In genomic region chr17:48576479-48577309, GRCh38 we compare ENCODE assay signal across 9 cellular contexts. TPM values are rescaled to one million over a fixed set of nuclear protein-coding genes. Genes with fewer than 3 reads are reported as not detected.
DNase-seq lines count a peak whose midpoint lies in the region; ATAC-seq and TF ChIP-seq lines count a peak whose summit lies in the region.
"Had no signal": no experiment of that assay in that cellular context is flagged by ENCODE, and none has a peak within 500 bp of the region (broad histone marks: within the 10 kb centered on the region; RNA-seq: fewer than 3 reads in every experiment).

No MANE protein-coding gene starts in this region.

- TF ChIP-seq CTCF in CD8-positive, alpha-beta T cell (IDR thresholded peaks at IDR 0.05), result no peak
- TF ChIP-seq CTCF in neural crest cell (conservative IDR thresholded peaks at IDR 0.05), result no peak

- no peaks in the 10 kb centered on the region for H3K36me3 ChIP-seq in CD8-positive, alpha-beta T cell (ENCODE audit: insufficient read depth, low read length)
- peaks cover 19% of the 10 kb centered on the region for H3K36me3 ChIP-seq in MG63

- no peak for DNase-seq in CD8-positive, alpha-beta T cell
- DNase-seq in MG63 (peak; percentile 90), dermis blood vessel endothelial cell (peak; percentile 55), neural crest cell (ENCODE audit: low read depth, low spot score) (no peak), mucosa of gallbladder (ENCODE audit: low spot score) (no peak), LoVo (ENCODE audit: low spot score) (no peak), AG08395 (ENCODE audit: low spot score) (no peak), substantia nigra (lab: John Stamatoyannopoulos, UW) (no peak)
- DNase-seq: NCI-H82 had no signal

- no peak overlapping the region for H3K27ac Mint-ChIP-seq in CD8-positive, alpha-beta T cell
- peak overlapping the region; percentile 83 for H3K27ac Mint-ChIP-seq in neural crest cell (ENCODE audit: unreplicated experiment)

- peaks cover 29% of the 10 kb centered on the region for H3K27me3 ChIP-seq in CD8-positive, alpha-beta T cell (ENCODE audit: insufficient read depth, low read length)
- H3K27me3 ChIP-seq in MG63, result no peaks in the 10 kb centered on the region

- CTCF ChIA-PET in CD8-positive, alpha-beta T cell (lab: Charles Lee), result interaction anchor here (1.1 to 1.4 kb wide), 2 partner anchors 11 to 41 kb away, joined by 3 to 4 read pairs; no protein-coding TSS in a partner anchor

- no peak overlapping the region for H3K27ac ChIP-seq in CD8-positive, alpha-beta T cell (ENCODE audit: low read depth, low read length)
- no peak overlapping the region for H3K27ac ChIP-seq in substantia nigra (ENCODE audit: low read depth, low read length, poor library complexity, severe bottlenecking)

- intact Hi-C loops in CD8-positive, alpha-beta T cell (cut with DNase I, micrococcal nuclease), result no loop called here

- peaks cover 29% of the 10 kb centered on the region for H3K27me3 Mint-ChIP-seq in CD8-positive, alpha-beta T cell (ENCODE audit: low read depth)
- peaks cover 49% of the 10 kb centered on the region for H3K27me3 Mint-ChIP-seq in neural crest cell (ENCODE audit: low read depth)

- H3K4me3 ChIP-seq in CD8-positive, alpha-beta T cell (ENCODE audit: low read depth, low read length), result no peak overlapping the region
- peak overlapping the region; percentile 61 for H3K4me3 ChIP-seq in MG63

- POLR2A ChIA-PET in CD8-positive, alpha-beta T cell (lab: Charles Lee), result no interaction called here

- H3K4me1 ChIP-seq in CD8-positive, alpha-beta T cell (ENCODE audit: insufficient read depth, low read length), result peaks cover 18% of the 10 kb centered on the region

- H3K9me3 ChIP-seq in CD8-positive, alpha-beta T cell (ENCODE audit: low read length), result no peaks in the 10 kb centered on the region
- H3K9me3 ChIP-seq in MG63, result no peaks in the 10 kb centered on the region

- H3K36me3 Mint-ChIP-seq in CD8-positive, alpha-beta T cell, result peaks cover 1% of the 10 kb centered on the region
- no peaks in the 10 kb centered on the region for H3K36me3 Mint-ChIP-seq in neural crest cell (ENCODE audit: low read depth)

- no peaks in the 10 kb centered on the region for H3K9me3 Mint-ChIP-seq in CD8-positive, alpha-beta T cell
- H3K9me3 Mint-ChIP-seq in neural crest cell, result no peaks in the 10 kb centered on the region

- H3K4me1 Mint-ChIP-seq in CD8-positive, alpha-beta T cell (ENCODE audit: low read depth), result peaks cover 35% of the 10 kb centered on the region
- peaks cover 25% of the 10 kb centered on the region for H3K4me1 Mint-ChIP-seq in neural crest cell

- H3K4me3 Mint-ChIP-seq in CD8-positive, alpha-beta T cell, result peak overlapping the region; percentile 80
- peak overlapping the region; percentile 90 for H3K4me3 Mint-ChIP-seq in neural crest cell

- ATAC-seq in CD8-positive, alpha-beta T cell, result no peak

RNA-seq across cellular contexts. Expression of gene HOXB4, which starts 1.5 kb away (rescaled TPM):
- under 1 TPM; 0.57 to 0.64 TPM for total RNA-seq in CD8-positive, alpha-beta T cell
- 0.86 and 4.2 TPM in 2 replicates for total RNA-seq in MG63 (2014; rRNA removed; shearing (Covaris generic); ENCODE audit: low replicate concordance)
- total RNA-seq in dermis blood vessel endothelial cell, result 2.7 and 3.2 TPM in 2 replicates
- 4.4 and 5.0 TPM in 2 replicates for total RNA-seq in neural crest cell
- total RNA-seq in mucosa of gallbladder, result 6.4 TPM

RNA-seq across cellular contexts. Expression of gene HOXB3, which starts 13.3 kb away (rescaled TPM):
- 1 to 10 TPM; 2.3 to 3.2 TPM for total RNA-seq in CD8-positive, alpha-beta T cell
- 2.1 and 4.6 TPM in 2 replicates for total RNA-seq in MG63 (2014; rRNA removed; shearing (Covaris generic); ENCODE audit: low replicate concordance)
- 9.5 and 11.9 TPM in 2 replicates for total RNA-seq in dermis blood vessel endothelial cell
- 21.9 and 22.8 TPM in 2 replicates for total RNA-seq in neural crest cell
- total RNA-seq in mucosa of gallbladder, result 17.2 TPM

RNA-seq across cellular contexts. Expression of gene HOXB5, which starts 16.9 kb away (rescaled TPM):
- total RNA-seq in CD8-positive, alpha-beta T cell, result not detected
- total RNA-seq in MG63 (2014; rRNA removed; shearing (Covaris generic); ENCODE audit: low replicate concordance), result not detected in 2 replicates
- total RNA-seq in dermis blood vessel endothelial cell (0.17 and 0.23 TPM in 2 replicates), neural crest cell (2.3 and 2.6 TPM in 2 replicates), mucosa of gallbladder (0.49 TPM)

RNA-seq across cellular contexts. Expression of gene HOXB6, which starts 28.1 kb away (rescaled TPM):
- under 1 TPM in 1 of 2 experiments, not detected in 1; 0.19 TPM for total RNA-seq in CD8-positive, alpha-beta T cell
- total RNA-seq in MG63 (2014; rRNA removed; shearing (Covaris generic); ENCODE audit: low replicate concordance), result 7.0 and 7.7 TPM in 2 replicates
- total RNA-seq in dermis blood vessel endothelial cell (7.5 and 11.9 TPM in 2 replicates), neural crest cell (9.6 and 11.5 TPM in 2 replicates), mucosa of gallbladder (2.0 TPM)

RNA-seq across cellular contexts. Expression of gene HOXB2, which starts 31.8 kb away (rescaled TPM):
- total RNA-seq in CD8-positive, alpha-beta T cell, result 10 to 100 TPM; 13.7 to 15.0 TPM
- 7.2 and 16.0 TPM in 2 replicates for total RNA-seq in MG63 (2014; rRNA removed; shearing (Covaris generic); ENCODE audit: low replicate concordance)
- 4.8 and 5.2 TPM in 2 replicates for total RNA-seq in dermis blood vessel endothelial cell
- total RNA-seq in neural crest cell, result 60.0 and 60.9 TPM in 2 replicates
- total RNA-seq in mucosa of gallbladder, result 23.4 TPM

Comparison
In these comparisons a context has a peak if more than half of its experiments do, and no peak if none do; other contexts are left out.
1. DNase-seq: peak in MG63 (single experiment) and dermis blood vessel endothelial cell (single experiment); none in CD8-positive, alpha-beta T cell (0 of 7), neural crest cell (single experiment), mucosa of gallbladder (single experiment), LoVo (single experiment), AG08395 (single experiment) and substantia nigra (0 of 49).